ENCODE assay signal across 11 cellular contexts in genomic region chr5:138663009-138663408, GRCh38.
DNase-seq lines count a peak whose midpoint lies in the region; TF ChIP-seq lines count a peak whose summit lies in the region.
"Had no signal": no experiment of that assay in that cellular context is flagged by ENCODE, and none has a peak within 500 bp of the region (broad histone marks: within the 10 kb centered on the region; RNA-seq: fewer than 3 reads in every experiment).

No MANE protein-coding gene starts in this region.

- H4K20me1 ChIP-seq in smooth muscle cell (ENCODE audit: low read depth) = no peaks in the 10 kb centered on the region

- no peaks in the 10 kb centered on the region for H3K9me3 ChIP-seq in smooth muscle cell (replicated peaks; ENCODE audit: low read depth)
- H3K9me3 ChIP-seq: stomach had no signal

- no peak overlapping the region for H3K9ac ChIP-seq in smooth muscle cell (ENCODE audit: low read depth)

- H3K36me3 Mint-ChIP-seq in activated naive CD8-positive, alpha-beta T cell = no peaks in the 10 kb centered on the region

- H3K27me3 ChIP-seq in smooth muscle cell (ENCODE audit: low read depth) = no peaks in the 10 kb centered on the region

- H3K9me3 Mint-ChIP-seq in activated naive CD8-positive, alpha-beta T cell (ENCODE audit: low read depth) = no peaks in the 10 kb centered on the region

- H3K27me3 Mint-ChIP-seq in activated naive CD8-positive, alpha-beta T cell = peaks cover 58% of the 10 kb centered on the region

- H3K4me3 Mint-ChIP-seq in activated naive CD8-positive, alpha-beta T cell = peak overlapping the region; percentile 53

- peaks cover 25% of the 10 kb centered on the region for H3K4me1 Mint-ChIP-seq in activated naive CD8-positive, alpha-beta T cell (ENCODE audit: low read depth)

- no peak overlapping the region for H3K4me3 ChIP-seq in smooth muscle cell
- H3K4me3 ChIP-seq: stomach had no signal

- no peaks in the 10 kb centered on the region for H3F3A ChIP-seq in smooth muscle cell (ENCODE audit: low read depth)

- no peaks in the 10 kb centered on the region for H3K79me2 ChIP-seq in smooth muscle cell (ENCODE audit: low read depth)

- no peak overlapping the region for H3K27ac ChIP-seq in smooth muscle cell (ENCODE audit: low read depth)
- H3K27ac ChIP-seq: stomach had no signal

- no peak overlapping the region for H2AFZ ChIP-seq in smooth muscle cell (ENCODE audit: low read depth)

- 79% methylated on average over 5 of the region's 5 CpGs for WGBS in smooth muscle cell (ENCODE audit: low lambda C conversion rate)

- no peaks in the 10 kb centered on the region for H3K36me3 ChIP-seq in smooth muscle cell (ENCODE audit: low read depth)
- H3K36me3 ChIP-seq: stomach had no signal

- H3K27ac Mint-ChIP-seq in activated naive CD8-positive, alpha-beta T cell = no peak overlapping the region

- H3K4me1 ChIP-seq in smooth muscle cell (ENCODE audit: low read depth) = peaks cover 9% of the 10 kb centered on the region

- DNase-seq in activated CD8-positive, alpha-beta memory T cell treated with anti-CD3 and anti-CD28 coated beads, Interleukin-2, amount 50 U/mL, for 48 hours = peak; percentile 46
- no peak for DNase-seq in activated CD8-positive, alpha-beta memory T cell treated with anti-CD3 and anti-CD28 coated beads, Interleukin-2, amount 50 U/mL, for 4 hours
- DNase-seq in NOMO-1 treated with dmso at 0.1 percent for 144 hours (lab: John Stamatoyannopoulos, UW; ENCODE audit: unreplicated experiment) (peak; percentile 32), C1 segment of cervical spinal cord (lab: John Stamatoyannopoulos, UW) (no peak), smooth muscle cell (lab: John Stamatoyannopoulos, UW; ENCODE audit: unreplicated experiment) (no peak), superior temporal gyrus (ENCODE audit: extremely low spot score) (no peak)
- peak in 5 of 6 experiments; percentile 5 to 62 (median 57) for DNase-seq in stimulated activated naive CD4-positive, alpha-beta T cell (lab: John Stamatoyannopoulos, UW)
- DNase-seq: NCI-H187 treated with DMSO at 0.1 percent for 48 hours, retina, stomach had no signal

- H3K4me2 ChIP-seq in smooth muscle cell = no peak overlapping the region

- no peak for TF ChIP-seq CTCF in smooth muscle cell (IDR thresholded peaks at IDR 0.05; ENCODE audit: borderline replicate concordance, insufficient read depth, poor library complexity, severe bottlenecking)

Comparison
In these comparisons a context has a peak if more than half of its experiments do, and no peak if none do; other contexts are left out.
1. DNase-seq: peak in activated CD8-positive, alpha-beta memory T cell treated with anti-CD3 and anti-CD28 coated beads, Interleukin-2, amount 50 U/mL, for 48 hours (single experiment), NOMO-1 treated with dmso at 0.1 percent for 144 hours (single experiment) and stimulated activated naive CD4-positive, alpha-beta T cell (5 of 6); none in activated CD8-positive, alpha-beta memory T cell treated with anti-CD3 and anti-CD28 coated beads, Interleukin-2, amount 50 U/mL, for 4 hours (single experiment), C1 segment of cervical spinal cord (0 of 14), smooth muscle cell (single experiment) and superior temporal gyrus (single experiment).